11 cellular contexts compared by ENCODE assay signal in genomic region chr15:40407343-40407990, GRCh38. TPM values are rescaled to one million over a fixed set of nuclear protein-coding genes. Genes with fewer than 3 reads are reported as not detected.
DNase-seq lines count a peak whose midpoint lies in the region; ATAC-seq and TF ChIP-seq lines count a peak whose summit lies in the region.
"Had no signal": no experiment of that assay in that cellular context is flagged by ENCODE, and none has a peak within 500 bp of the region (broad histone marks: within the 10 kb centered on the region; RNA-seq: fewer than 3 reads in every experiment).

No MANE protein-coding gene starts in this region.

- CTCF ChIA-PET in AG04450 (lab: Charles Lee), result interaction anchor here (0.8 to 1.6 kb wide), 3 partner anchors 63 to 132 kb away, joined by 3 to 6 read pairs (median 4); no protein-coding TSS in a partner anchor

- no peaks in the 10 kb centered on the region for H3K9me3 Mint-ChIP-seq in activated naive CD4-positive, alpha-beta T cell treated with anti-CD3 and anti-CD28 coated beads, Interleukin-2, amount 50 U/mL, for 72 hours

- no peak for TF ChIP-seq CTCF in AG04450 (IDR thresholded peaks at IDR 0.05; ENCODE audit: low read depth, low read length)

- peak overlapping the region; percentile 13; the same call in 1 of the 2 replicates for H3K4me3 ChIP-seq in AG04450 (ENCODE audit: low read depth, low read length)
- H3K4me3 ChIP-seq: thoracic aorta had no signal

- DNase-seq in AG04450 (ENCODE audit: low read depth, low spot score) (no peak), COLO668 (lab: John Stamatoyannopoulos, UW; ENCODE audit: unreplicated experiment) (no peak), dermis blood vessel endothelial cell (no peak), activated gamma-delta T cell treated with Interleukin-2 at 50 U/mL for 16 hours (no peak), cardiac septum (ENCODE audit: low spot score) (no peak)
- no peak for DNase-seq in activated naive CD4-positive, alpha-beta T cell treated with anti-CD3 and anti-CD28 coated beads, Interleukin-2, amount 50 U/mL, for 72 hours (ENCODE audit: low spot score in 2 of 2)

- no peak overlapping the region for H3K27ac ChIP-seq in AG04450 (ENCODE audit: low read depth, low read length)
- H3K27ac ChIP-seq: thoracic aorta had no signal

- no peaks in the 10 kb centered on the region for H3K27me3 ChIP-seq in AG04450 (ENCODE audit: control insufficient read depth, insufficient read depth, low read length)

- POLR2A ChIA-PET in AG04450 (lab: Yijun Ruan, JAX), result interaction anchor here (1.0 kb wide), 2 partner anchors 10 to 38 kb away, joined by 3 to 5 read pairs; no protein-coding TSS in a partner anchor

- peak overlapping the region; percentile 9 to 39 for H3K27ac Mint-ChIP-seq in activated naive CD4-positive, alpha-beta T cell treated with anti-CD3 and anti-CD28 coated beads, Interleukin-2, amount 50 U/mL, for 72 hours

- peaks cover 14 to 19% of the 10 kb centered on the region in 2 donors for H3K36me3 Mint-ChIP-seq in activated naive CD4-positive, alpha-beta T cell treated with anti-CD3 and anti-CD28 coated beads, Interleukin-2, amount 50 U/mL, for 72 hours

- intact Hi-C loops in cardiac septum (cut with DNase I), result loop anchor here (5.0 kb wide), 1 partner anchor 120 kb away; no protein-coding TSS in a partner anchor

- H3K9me3 ChIP-seq in AG04450 (ENCODE audit: control insufficient read depth, insufficient read depth, low read length), result no peaks in the 10 kb centered on the region; the same call in 1 of the 2 replicates
- H3K9me3 ChIP-seq: thoracic aorta had no signal

- ATAC-seq in GM19025 (IDR thresholded peaks at IDR 0.05; ENCODE audit: low read depth, unreplicated experiment) (peak; percentile 44), HG03095 (IDR thresholded peaks at IDR 0.05; ENCODE audit: unreplicated experiment) (peak; percentile 50)
- no peak for ATAC-seq in activated naive CD4-positive, alpha-beta T cell treated with anti-CD3 and anti-CD28 coated beads, Interleukin-2, amount 50 U/mL, for 72 hours

RNA-seq across cellular contexts. Expression of gene IVD, which starts 1.9 kb away (rescaled TPM):
- polyA plus RNA-seq in AG04450 (2011; rRNA removed), result 49.3 and 49.4 TPM in 2 replicates
- polyA minus RNA-seq in AG04450 (2011; rRNA and poly(A)+ RNA removed), result 46.3 and 72.3 TPM in 2 replicates
- total RNA-seq in activated naive CD4-positive, alpha-beta T cell treated with anti-CD3 and anti-CD28 coated beads, Interleukin-2, amount 50 U/mL, for 72 hours, result 10 to 100 TPM; 45.2 to 66.9 TPM
- 45.4 and 64.5 TPM in 2 replicates for total RNA-seq in dermis blood vessel endothelial cell
- 106 TPM for total RNA-seq in cardiac septum

RNA-seq across cellular contexts. Expression of gene KNSTRN, which starts 24.9 kb away (rescaled TPM):
- polyA plus RNA-seq in AG04450 (2011; rRNA removed), result 14.6 and 18.2 TPM in 2 replicates
- 9.9 and 14.2 TPM in 2 replicates for polyA minus RNA-seq in AG04450 (2011; rRNA and poly(A)+ RNA removed)
- total RNA-seq in activated naive CD4-positive, alpha-beta T cell treated with anti-CD3 and anti-CD28 coated beads, Interleukin-2, amount 50 U/mL, for 72 hours, result 10 to 100 TPM; 48.6 to 96.4 TPM
- total RNA-seq in dermis blood vessel endothelial cell (36.8 and 61.2 TPM in 2 replicates), cardiac septum (7.5 TPM)

RNA-seq across cellular contexts. Expression of gene BAHD1, which starts 33.3 kb away (rescaled TPM):
- 2.8 and 4.2 TPM in 2 replicates for polyA plus RNA-seq in AG04450 (2011; rRNA removed)
- polyA minus RNA-seq in AG04450 (2011; rRNA and poly(A)+ RNA removed), result 4.3 and 6.8 TPM in 2 replicates
- total RNA-seq in activated naive CD4-positive, alpha-beta T cell treated with anti-CD3 and anti-CD28 coated beads, Interleukin-2, amount 50 U/mL, for 72 hours, result 10 to 100 TPM; 14.6 to 15.1 TPM
- total RNA-seq in dermis blood vessel endothelial cell (9.5 and 12.0 TPM in 2 replicates), cardiac septum (17.7 TPM)

RNA-seq across cellular contexts. Expression of gene DISP2, which starts 49.4 kb away (rescaled TPM):
- 0.11 and 0.36 TPM in 2 replicates for polyA plus RNA-seq in AG04450 (2011; rRNA removed)
- polyA minus RNA-seq in AG04450 (2011; rRNA and poly(A)+ RNA removed), result 0.09 TPM in 2 replicates
- total RNA-seq in activated naive CD4-positive, alpha-beta T cell treated with anti-CD3 and anti-CD28 coated beads, Interleukin-2, amount 50 U/mL, for 72 hours, result under 1 TPM; 0.06 to 0.50 TPM
- 0.09 and 0.17 TPM in 2 replicates for total RNA-seq in dermis blood vessel endothelial cell
- 1.2 TPM for total RNA-seq in cardiac septum

RNA-seq across cellular contexts. Expression of gene PHGR1, which starts 56.6 kb away (rescaled TPM):
- polyA plus RNA-seq in AG04450 (2011; rRNA removed), result not detected in 2 replicates
- not detected in 2 replicates for polyA minus RNA-seq in AG04450 (2011; rRNA and poly(A)+ RNA removed)
- not detected for total RNA-seq in activated naive CD4-positive, alpha-beta T cell treated with anti-CD3 and anti-CD28 coated beads, Interleukin-2, amount 50 U/mL, for 72 hours
- not detected in 2 replicates for total RNA-seq in dermis blood vessel endothelial cell
- total RNA-seq in cardiac septum, result not detected
- total RNA-seq: bronchial epithelial cell, NCI-H460, thoracic aorta had no signal

Comparison
In these comparisons a context has a peak if more than half of its experiments do, and no peak if none do; other contexts are left out.
1. ATAC-seq: peak in GM19025 (single experiment) and HG03095 (single experiment); none in activated naive CD4-positive, alpha-beta T cell treated with anti-CD3 and anti-CD28 coated beads, Interleukin-2, amount 50 U/mL, for 72 hours (0 of 2).